1 cellular context compared by ENCODE assay signal in the genomic region with DNA sequence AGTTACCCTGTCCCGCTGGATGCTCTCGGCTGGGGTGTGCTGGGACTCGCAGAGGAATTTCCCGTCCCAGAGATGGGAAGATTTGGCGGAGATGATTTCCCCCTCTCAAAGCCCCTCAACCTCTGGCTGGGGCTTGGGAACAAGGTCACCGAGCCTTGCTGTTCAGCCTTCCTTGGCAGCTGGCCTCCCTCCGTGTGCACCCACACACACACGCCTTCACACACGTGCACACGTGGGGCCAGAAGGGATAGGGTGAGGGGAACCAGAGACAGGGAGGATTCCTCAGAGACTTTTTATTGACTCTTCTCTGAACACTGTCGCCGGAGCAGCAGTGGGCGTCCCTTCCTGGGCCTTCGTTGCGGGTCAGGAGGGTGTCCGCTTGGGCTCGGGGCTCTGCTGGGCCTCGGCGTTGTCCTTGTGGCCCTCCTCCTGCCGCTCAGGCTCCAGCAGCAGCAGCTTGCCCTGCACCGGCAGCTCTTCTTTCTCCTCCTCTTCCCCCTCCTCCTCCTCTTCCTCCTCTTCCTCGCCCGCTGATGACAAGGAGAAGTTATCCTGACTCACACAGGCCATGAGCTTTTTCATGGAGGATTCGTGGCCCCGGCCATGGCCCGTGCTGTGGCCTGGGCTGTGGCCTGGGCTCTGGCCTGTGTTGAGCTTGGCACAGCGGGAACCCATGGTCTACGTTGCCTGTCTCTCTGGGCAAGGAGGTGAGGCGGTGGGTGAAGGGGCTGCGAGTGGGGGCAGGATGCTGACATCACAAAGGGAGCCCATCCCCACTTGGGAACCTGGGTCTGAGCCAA.
TF ChIP-seq lines count a peak whose summit lies in the region.

A gene with protein sequence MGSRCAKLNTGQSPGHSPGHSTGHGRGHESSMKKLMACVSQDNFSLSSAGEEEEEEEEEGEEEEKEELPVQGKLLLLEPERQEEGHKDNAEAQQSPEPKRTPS (minus strand): TSS at position 709 of the 800 bp plus-strand sequence. CDS start 34 bp downstream, at position 675.

TF ChIP-seq in HepG2, 621 proteins besides CTCF, POLR2A, EP300 and RAD21 (continued from another document and continues in another):
- TF ChIP-seq ZFP82 (CRISPR knock-in tag; IDR thresholded peaks at IDR 0.05; ENCODE audit: borderline replicate concordance) (no peak), ZNF263 (CRISPR knock-in tag; IDR thresholded peaks at IDR 0.05) (no peak; the same call in 1 of the 2 replicates), FOXA1 (IDR thresholded peaks at IDR 0.05) (no peak), FOXA1 (CRISPR knock-in tag; IDR thresholded peaks at IDR 0.05) (0 out of 2 replicates have a peak, but pooled peaks have one; percentile 3), ZBTB42 (CRISPR knock-in tag; IDR thresholded peaks at IDR 0.05) (no peak), ZNF12 (CRISPR knock-in tag; IDR thresholded peaks at IDR 0.05) (no peak), ZNF274 (CRISPR knock-in tag; IDR thresholded peaks at IDR 0.05) (no peak), NFE2L2 (IDR thresholded peaks at IDR 0.05; ENCODE audit: low read length) (no peak), CAMTA2 (CRISPR knock-in tag; IDR thresholded peaks at IDR 0.05; ENCODE audit: borderline replicate concordance) (0 out of 2 replicates have a peak, but pooled peaks have one; percentile 26), ATM (IDR thresholded peaks at IDR 0.05; ENCODE audit: borderline replicate concordance) (no peak), U2AF1 (optimal IDR thresholded peaks at IDR 0.05; ENCODE audit: low read depth, low read length) (peak; percentile 13), ZNF326 (CRISPR knock-in tag; IDR thresholded peaks at IDR 0.05; ENCODE audit: borderline replicate concordance) (no peak), RFX3 (CRISPR knock-in tag; IDR thresholded peaks at IDR 0.05) (no peak), ZNF232 (CRISPR knock-in tag; IDR thresholded peaks at IDR 0.05; ENCODE audit: borderline replicate concordance) (no peak), KLF11 (CRISPR knock-in tag; IDR thresholded peaks at IDR 0.05) (no peak), TEAD3 (CRISPR knock-in tag; optimal IDR thresholded peaks at IDR 0.05; ENCODE audit: borderline replicate concordance) (no peak), ZNF34 (CRISPR knock-in tag; IDR thresholded peaks at IDR 0.05; ENCODE audit: borderline replicate concordance) (no peak), IRF2 (CRISPR knock-in tag; IDR thresholded peaks at IDR 0.05) (no peak), HNRNPL (IDR thresholded peaks at IDR 0.05; ENCODE audit: low read depth, low read length) (peak; percentile 77; the same call in 1 of the 2 replicates), YEATS2 (CRISPR knock-in tag; IDR thresholded peaks at IDR 0.05; ENCODE audit: borderline replicate concordance) (no peak), AGO1 (IDR thresholded peaks at IDR 0.05; ENCODE audit: low read depth, low read length, poor library complexity, severe bottlenecking) (peak; percentile 49), RFXAP (CRISPR knock-in tag; IDR thresholded peaks at IDR 0.05; ENCODE audit: borderline replicate concordance) (no peak), HDAC6 (IDR thresholded peaks at IDR 0.05; ENCODE audit: low read depth, low read length) (no peak), SRSF4 (IDR thresholded peaks at IDR 0.05; ENCODE audit: low read depth, low read length, poor library complexity, severe bottlenecking) (no peak), ZFY (CRISPR knock-in tag; IDR thresholded peaks at IDR 0.05) (0 out of 2 replicates have a peak, but pooled peaks have one; percentile 7), JDP2 (CRISPR knock-in tag; IDR thresholded peaks at IDR 0.05; ENCODE audit: borderline replicate concordance) (no peak), ZKSCAN5 (CRISPR knock-in tag; IDR thresholded peaks at IDR 0.05) (no peak; the same call in 1 of the 2 replicates)
- TF ChIP-seq, protein P1, sequence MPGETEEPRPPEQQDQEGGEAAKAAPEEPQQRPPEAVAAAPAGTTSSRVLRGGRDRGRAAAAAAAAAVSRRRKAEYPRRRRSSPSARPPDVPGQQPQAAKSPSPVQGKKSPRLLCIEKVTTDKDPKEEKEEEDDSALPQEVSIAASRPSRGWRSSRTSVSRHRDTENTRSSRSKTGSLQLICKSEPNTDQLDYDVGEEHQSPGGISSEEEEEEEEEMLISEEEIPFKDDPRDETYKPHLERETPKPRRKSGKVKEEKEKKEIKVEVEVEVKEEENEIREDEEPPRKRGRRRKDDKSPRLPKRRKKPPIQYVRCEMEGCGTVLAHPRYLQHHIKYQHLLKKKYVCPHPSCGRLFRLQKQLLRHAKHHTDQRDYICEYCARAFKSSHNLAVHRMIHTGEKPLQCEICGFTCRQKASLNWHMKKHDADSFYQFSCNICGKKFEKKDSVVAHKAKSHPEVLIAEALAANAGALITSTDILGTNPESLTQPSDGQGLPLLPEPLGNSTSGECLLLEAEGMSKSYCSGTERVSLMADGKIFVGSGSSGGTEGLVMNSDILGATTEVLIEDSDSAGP (CRISPR knock-in tag; IDR thresholded peaks at IDR 0.05; ENCODE audit: borderline replicate concordance): peak; percentile 72; the same call in 1 of the 2 replicates
- TF ChIP-seq, protein P2, sequence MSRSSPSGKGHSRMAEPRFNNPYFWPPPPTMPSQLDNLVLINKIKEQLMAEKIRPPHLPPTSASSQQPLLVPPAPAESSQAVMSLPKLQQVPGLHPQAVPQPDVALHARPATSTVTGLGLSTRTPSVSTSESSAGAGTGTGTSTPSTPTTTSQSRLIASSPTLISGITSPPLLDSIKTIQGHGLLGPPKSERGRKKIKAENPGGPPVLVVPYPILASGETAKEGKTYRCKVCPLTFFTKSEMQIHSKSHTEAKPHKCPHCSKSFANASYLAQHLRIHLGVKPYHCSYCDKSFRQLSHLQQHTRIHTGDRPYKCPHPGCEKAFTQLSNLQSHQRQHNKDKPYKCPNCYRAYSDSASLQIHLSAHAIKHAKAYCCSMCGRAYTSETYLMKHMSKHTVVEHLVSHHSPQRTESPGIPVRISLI (CRISPR knock-in tag; IDR thresholded peaks at IDR 0.05; ENCODE audit: borderline replicate concordance): no peak
- TF ChIP-seq, protein P3, sequence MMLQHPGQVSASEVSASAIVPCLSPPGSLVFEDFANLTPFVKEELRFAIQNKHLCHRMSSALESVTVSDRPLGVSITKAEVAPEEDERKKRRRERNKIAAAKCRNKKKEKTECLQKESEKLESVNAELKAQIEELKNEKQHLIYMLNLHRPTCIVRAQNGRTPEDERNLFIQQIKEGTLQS (CRISPR knock-in tag; IDR thresholded peaks at IDR 0.05): no peak
- TF ChIP-seq, protein P4, sequence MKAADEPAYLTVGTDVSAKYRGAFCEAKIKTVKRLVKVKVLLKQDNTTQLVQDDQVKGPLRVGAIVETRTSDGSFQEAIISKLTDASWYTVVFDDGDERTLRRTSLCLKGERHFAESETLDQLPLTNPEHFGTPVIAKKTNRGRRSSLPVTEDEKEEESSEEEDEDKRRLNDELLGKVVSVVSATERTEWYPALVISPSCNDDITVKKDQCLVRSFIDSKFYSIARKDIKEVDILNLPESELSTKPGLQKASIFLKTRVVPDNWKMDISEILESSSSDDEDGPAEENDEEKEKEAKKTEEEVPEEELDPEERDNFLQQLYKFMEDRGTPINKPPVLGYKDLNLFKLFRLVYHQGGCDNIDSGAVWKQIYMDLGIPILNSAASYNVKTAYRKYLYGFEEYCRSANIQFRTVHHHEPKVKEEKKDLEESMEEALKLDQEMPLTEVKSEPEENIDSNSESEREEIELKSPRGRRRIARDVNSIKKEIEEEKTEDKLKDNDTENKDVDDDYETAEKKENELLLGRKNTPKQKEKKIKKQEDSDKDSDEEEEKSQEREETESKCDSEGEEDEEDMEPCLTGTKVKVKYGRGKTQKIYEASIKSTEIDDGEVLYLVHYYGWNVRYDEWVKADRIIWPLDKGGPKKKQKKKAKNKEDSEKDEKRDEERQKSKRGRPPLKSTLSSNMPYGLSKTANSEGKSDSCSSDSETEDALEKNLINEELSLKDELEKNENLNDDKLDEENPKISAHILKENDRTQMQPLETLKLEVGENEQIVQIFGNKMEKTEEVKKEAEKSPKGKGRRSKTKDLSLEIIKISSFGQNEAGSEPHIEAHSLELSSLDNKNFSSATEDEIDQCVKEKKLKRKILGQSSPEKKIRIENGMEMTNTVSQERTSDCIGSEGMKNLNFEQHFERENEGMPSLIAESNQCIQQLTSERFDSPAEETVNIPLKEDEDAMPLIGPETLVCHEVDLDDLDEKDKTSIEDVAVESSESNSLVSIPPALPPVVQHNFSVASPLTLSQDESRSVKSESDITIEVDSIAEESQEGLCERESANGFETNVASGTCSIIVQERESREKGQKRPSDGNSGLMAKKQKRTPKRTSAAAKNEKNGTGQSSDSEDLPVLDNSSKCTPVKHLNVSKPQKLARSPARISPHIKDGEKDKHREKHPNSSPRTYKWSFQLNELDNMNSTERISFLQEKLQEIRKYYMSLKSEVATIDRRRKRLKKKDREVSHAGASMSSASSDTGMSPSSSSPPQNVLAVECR (CRISPR knock-in tag; IDR thresholded peaks at IDR 0.05; ENCODE audit: borderline replicate concordance): 0 out of 2 replicates have a peak, but pooled peaks have one; percentile 2
- TF ChIP-seq, protein P5, sequence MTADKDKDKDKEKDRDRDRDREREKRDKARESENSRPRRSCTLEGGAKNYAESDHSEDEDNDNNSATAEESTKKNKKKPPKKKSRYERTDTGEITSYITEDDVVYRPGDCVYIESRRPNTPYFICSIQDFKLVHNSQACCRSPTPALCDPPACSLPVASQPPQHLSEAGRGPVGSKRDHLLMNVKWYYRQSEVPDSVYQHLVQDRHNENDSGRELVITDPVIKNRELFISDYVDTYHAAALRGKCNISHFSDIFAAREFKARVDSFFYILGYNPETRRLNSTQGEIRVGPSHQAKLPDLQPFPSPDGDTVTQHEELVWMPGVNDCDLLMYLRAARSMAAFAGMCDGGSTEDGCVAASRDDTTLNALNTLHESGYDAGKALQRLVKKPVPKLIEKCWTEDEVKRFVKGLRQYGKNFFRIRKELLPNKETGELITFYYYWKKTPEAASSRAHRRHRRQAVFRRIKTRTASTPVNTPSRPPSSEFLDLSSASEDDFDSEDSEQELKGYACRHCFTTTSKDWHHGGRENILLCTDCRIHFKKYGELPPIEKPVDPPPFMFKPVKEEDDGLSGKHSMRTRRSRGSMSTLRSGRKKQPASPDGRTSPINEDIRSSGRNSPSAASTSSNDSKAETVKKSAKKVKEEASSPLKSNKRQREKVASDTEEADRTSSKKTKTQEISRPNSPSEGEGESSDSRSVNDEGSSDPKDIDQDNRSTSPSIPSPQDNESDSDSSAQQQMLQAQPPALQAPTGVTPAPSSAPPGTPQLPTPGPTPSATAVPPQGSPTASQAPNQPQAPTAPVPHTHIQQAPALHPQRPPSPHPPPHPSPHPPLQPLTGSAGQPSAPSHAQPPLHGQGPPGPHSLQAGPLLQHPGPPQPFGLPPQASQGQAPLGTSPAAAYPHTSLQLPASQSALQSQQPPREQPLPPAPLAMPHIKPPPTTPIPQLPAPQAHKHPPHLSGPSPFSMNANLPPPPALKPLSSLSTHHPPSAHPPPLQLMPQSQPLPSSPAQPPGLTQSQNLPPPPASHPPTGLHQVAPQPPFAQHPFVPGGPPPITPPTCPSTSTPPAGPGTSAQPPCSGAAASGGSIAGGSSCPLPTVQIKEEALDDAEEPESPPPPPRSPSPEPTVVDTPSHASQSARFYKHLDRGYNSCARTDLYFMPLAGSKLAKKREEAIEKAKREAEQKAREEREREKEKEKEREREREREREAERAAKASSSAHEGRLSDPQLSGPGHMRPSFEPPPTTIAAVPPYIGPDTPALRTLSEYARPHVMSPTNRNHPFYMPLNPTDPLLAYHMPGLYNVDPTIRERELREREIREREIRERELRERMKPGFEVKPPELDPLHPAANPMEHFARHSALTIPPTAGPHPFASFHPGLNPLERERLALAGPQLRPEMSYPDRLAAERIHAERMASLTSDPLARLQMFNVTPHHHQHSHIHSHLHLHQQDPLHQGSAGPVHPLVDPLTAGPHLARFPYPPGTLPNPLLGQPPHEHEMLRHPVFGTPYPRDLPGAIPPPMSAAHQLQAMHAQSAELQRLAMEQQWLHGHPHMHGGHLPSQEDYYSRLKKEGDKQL (CRISPR knock-in tag; IDR thresholded peaks at IDR 0.05; ENCODE audit: low read depth): no peak
- TF ChIP-seq, protein P6, sequence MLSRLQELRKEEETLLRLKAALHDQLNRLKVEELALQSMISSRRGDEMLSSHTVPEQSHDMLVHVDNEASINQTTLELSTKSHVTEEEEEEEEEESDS (CRISPR knock-in tag; IDR thresholded peaks at IDR 0.05; ENCODE audit: borderline replicate concordance): no peak
- TF ChIP-seq, protein P7, sequence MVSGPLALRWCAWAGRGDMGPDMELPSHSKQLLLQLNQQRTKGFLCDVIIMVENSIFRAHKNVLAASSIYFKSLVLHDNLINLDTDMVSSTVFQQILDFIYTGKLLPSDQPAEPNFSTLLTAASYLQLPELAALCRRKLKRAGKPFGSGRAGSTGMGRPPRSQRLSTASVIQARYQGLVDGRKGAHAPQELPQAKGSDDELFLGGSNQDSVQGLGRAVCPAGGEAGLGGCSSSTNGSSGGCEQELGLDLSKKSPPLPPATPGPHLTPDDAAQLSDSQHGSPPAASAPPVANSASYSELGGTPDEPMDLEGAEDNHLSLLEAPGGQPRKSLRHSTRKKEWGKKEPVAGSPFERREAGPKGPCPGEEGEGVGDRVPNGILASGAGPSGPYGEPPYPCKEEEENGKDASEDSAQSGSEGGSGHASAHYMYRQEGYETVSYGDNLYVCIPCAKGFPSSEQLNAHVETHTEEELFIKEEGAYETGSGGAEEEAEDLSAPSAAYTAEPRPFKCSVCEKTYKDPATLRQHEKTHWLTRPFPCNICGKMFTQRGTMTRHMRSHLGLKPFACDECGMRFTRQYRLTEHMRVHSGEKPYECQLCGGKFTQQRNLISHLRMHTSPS (CRISPR knock-in tag; IDR thresholded peaks at IDR 0.05; ENCODE audit: low read depth): 0 out of 2 replicates have a peak, but pooled peaks have one; percentile 28
- TF ChIP-seq, protein P8, sequence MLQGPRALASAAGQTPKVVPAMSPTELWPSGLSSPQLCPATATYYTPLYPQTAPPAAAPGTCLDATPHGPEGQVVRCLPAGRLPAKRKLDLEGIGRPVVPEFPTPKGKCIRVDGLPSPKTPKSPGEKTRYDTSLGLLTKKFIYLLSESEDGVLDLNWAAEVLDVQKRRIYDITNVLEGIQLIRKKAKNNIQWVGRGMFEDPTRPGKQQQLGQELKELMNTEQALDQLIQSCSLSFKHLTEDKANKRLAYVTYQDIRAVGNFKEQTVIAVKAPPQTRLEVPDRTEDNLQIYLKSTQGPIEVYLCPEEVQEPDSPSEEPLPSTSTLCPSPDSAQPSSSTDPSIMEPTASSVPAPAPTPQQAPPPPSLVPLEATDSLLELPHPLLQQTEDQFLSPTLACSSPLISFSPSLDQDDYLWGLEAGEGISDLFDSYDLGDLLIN (CRISPR knock-in tag; IDR thresholded peaks at IDR 0.05; ENCODE audit: borderline replicate concordance): no peak
- TF ChIP-seq, protein P9, sequence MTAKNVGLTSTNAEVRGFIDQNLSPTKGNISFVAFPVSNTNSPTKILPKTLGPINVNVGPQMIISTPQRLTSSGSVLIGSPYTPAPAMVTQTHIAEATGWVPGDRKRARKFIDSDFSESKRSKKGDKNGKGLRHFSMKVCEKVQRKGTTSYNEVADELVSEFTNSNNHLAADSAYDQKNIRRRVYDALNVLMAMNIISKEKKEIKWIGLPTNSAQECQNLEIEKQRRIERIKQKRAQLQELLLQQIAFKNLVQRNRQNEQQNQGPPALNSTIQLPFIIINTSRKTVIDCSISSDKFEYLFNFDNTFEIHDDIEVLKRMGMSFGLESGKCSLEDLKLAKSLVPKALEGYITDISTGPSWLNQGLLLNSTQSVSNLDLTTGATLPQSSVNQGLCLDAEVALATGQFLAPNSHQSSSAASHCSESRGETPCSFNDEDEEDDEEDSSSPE (CRISPR knock-in tag; IDR thresholded peaks at IDR 0.05): no peak
